Comparison of ENCODE assay signal across 9 cellular contexts in the genomic region with DNA sequence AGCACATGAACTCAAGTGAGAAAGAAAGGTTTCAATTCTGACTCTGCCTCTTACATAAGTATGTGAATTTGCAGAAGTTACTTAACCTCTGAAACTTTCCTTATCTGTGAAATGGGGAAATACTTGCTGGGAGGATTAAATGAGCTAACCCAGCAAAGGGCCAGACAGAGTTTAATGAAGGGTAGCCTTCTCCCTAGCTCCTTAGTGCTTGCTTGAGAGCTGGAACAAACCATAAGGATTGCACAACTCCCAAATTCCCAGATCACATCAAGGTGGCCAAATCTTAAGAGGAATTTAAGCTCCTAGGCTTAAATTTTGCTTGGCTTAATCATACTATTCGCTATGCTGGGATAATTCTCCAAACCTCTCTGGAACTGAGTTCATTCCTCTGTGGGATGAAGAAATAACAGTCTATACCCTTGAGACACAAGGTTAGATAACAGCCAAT. TPM values are rescaled to one million over a fixed set of nuclear protein-coding genes. Genes with fewer than 3 reads are reported as not detected.
DNase-seq lines count a peak whose midpoint lies in the region; ATAC-seq, FAIRE-seq and TF ChIP-seq lines count a peak whose summit lies in the region.
"Had no signal": no experiment of that assay in that cellular context is flagged by ENCODE, and none has a peak within 500 bp of the region (broad histone marks: within the 10 kb centered on the region; RNA-seq: fewer than 3 reads in every experiment).

No MANE protein-coding gene starts in this region.

- DNase-seq in GM19239 (ENCODE audit: insufficient read length, low spot score), result peak; percentile 9
- DNase-seq in colonic mucosa, result no peak
- DNase-seq in stomach, result no peak
- no peak for DNase-seq in cerebellum (ENCODE audit: low spot score)
- no peak for DNase-seq in NCI-H69 (lab: John Stamatoyannopoulos, UW)
- DNase-seq in occipital lobe (lab: John Stamatoyannopoulos, UW), result no peak
- DNase-seq in OCI-M2 (lab: John Stamatoyannopoulos, UW; ENCODE audit: unreplicated experiment), result no peak
- DNase-seq: posterior cingulate gyrus had no signal

- intact Hi-C loops in colonic mucosa (cut with DNase I) (no loop called here), stomach (cut with DNase I; ENCODE audit: low total_unique reads) (no loop called here)

- TF ChIP-seq POLR2A in stomach (IDR thresholded peaks at IDR 0.05), result no peak

- H3K27ac ChIP-seq in colonic mucosa (peak overlapping the region; percentile 9), stomach (peak overlapping the region in 3 of 5 donors; percentile 42 to 69 (median 49))

- H3K36me3 ChIP-seq in colonic mucosa, result no peaks in the 10 kb centered on the region
- no peaks in the 10 kb centered on the region for H3K36me3 ChIP-seq in stomach

- H3K9me3 ChIP-seq in colonic mucosa, result no peaks in the 10 kb centered on the region
- H3K9me3 ChIP-seq in stomach, result no peaks in the 10 kb centered on the region

- no peak for TF ChIP-seq EP300 in stomach (IDR thresholded peaks at IDR 0.05)

- ATAC-seq in HG03196 (IDR thresholded peaks at IDR 0.05; ENCODE audit: unreplicated experiment), result peak; percentile 63

- no peak overlapping the region for H3K9ac ChIP-seq in colonic mucosa (ENCODE audit: low read depth in 2 of 2, low read length in 2 of 2)

- WGBS in stomach, 5 donors, result 76 to 89% (median 82%) methylated on average over 1 of the region's 1 CpG

- TF ChIP-seq CTCF in colonic mucosa (IDR thresholded peaks at IDR 0.05) (no peak), stomach (IDR thresholded peaks at IDR 0.05) (no peak)

- H3K4me1 ChIP-seq in colonic mucosa (no peaks in the 10 kb centered on the region), stomach (peaks cover 0 to 19% (median 7%) of the 10 kb centered on the region in 4 donors)

- H3K4me3 ChIP-seq in colonic mucosa, result no peak overlapping the region
- no peak overlapping the region for H3K4me3 ChIP-seq in stomach

- FAIRE-seq in GM19239 (lab: Jason Lieb, UNC), result peak; percentile 74

- no peaks in the 10 kb centered on the region for H3K27me3 ChIP-seq in colonic mucosa
- no peaks in the 10 kb centered on the region for H3K27me3 ChIP-seq in stomach

RNA-seq across cellular contexts. Expression of gene WSB1, which starts 11.8 kb away (rescaled TPM):
- total RNA-seq in colonic mucosa, result 100 to 1,000 TPM in 1 of 2 donors, 10 to 100 TPM in 1; 94.2 to 150 TPM
- 100 to 1,000 TPM in 4 of 5 donors, 10 to 100 TPM in 1; 88.3 to 531 (median 194) TPM for total RNA-seq in stomach
- polyA plus RNA-seq in stomach, result 10 to 100 TPM; 15.7 to 62.5 (median 34.1) TPM
- 340 TPM for total RNA-seq in cerebellum
- 299 TPM for total RNA-seq in occipital lobe
